In the genomic region with DNA sequence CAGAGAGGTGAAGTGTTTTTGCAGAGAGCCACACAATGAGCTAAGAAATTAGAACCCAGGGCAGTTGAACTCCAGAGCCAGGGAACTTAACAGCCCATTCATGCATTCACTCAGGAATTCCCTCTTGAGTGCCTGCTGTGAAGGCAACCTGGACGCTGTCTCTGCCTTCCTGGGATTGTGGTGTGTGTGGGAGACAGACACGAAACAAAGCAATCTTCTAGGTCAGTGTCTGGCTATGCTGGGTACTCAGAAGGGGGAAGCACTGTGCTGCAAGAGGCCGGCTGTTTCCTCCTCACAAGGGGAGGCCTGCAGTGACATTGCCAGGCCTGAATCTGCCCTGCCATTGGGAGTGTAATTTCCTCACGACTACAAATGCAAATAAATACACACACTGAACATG, we compare ENCODE assay signal across 13 cellular contexts. TPM values are rescaled to one million over a fixed set of nuclear protein-coding genes. Genes with fewer than 3 reads are reported as not detected.
A peak's percentile ranks its signal among the peaks of the same experiment; 100 is the strongest.
DNase-seq lines count a peak whose midpoint lies in the region; ATAC-seq, FAIRE-seq and TF ChIP-seq lines count a peak whose summit lies in the region.
"Had no signal": no experiment of that assay in that cellular context is flagged by ENCODE, and none has a peak within 500 bp of the region (broad histone marks: within the 10 kb centered on the region; RNA-seq: fewer than 3 reads in every experiment).

No MANE protein-coding gene starts in this region.

- intact Hi-C loops in CD14-positive monocyte (cut with micrococcal nuclease) (loop anchor here in 1 of 2 donors (1.0 kb wide), 1 partner anchor 8 kb away; no protein-coding TSS in a partner anchor), Calu3 (cut with micrococcal nuclease; ENCODE audit: unreplicated experiment) (no loop called here)

- WGBS in endodermal cell (ENCODE audit: insufficient coverage in 1 of 2, insufficient read length in 1 of 2), 2 experiments = 28 to 29% methylated on average over 1 to 4 of the region's 4 CpGs

- no TSS peak for BruUV-seq in Calu3 (replicated peaks; lab: Mats Ljungman, UMichigan)

- H3K27ac Mint-ChIP-seq in CD14-positive monocyte = peak overlapping the region; percentile 82 to 99 (median 87)
- peak overlapping the region; percentile 97 for H3K27ac Mint-ChIP-seq in endodermal cell
- peak overlapping the region; percentile 1 for H3K27ac Mint-ChIP-seq in memory B cell
- H3K27ac Mint-ChIP-seq in Calu3 (ENCODE audit: unreplicated experiment) = no peak overlapping the region
- no peak overlapping the region for H3K27ac Mint-ChIP-seq in activated T-cell treated with anti-CD3 and anti-CD28 coated beads, Interleukin-2, amount 50 U/mL, for 72 hours

- peaks cover 4% of the 10 kb centered on the region for H3K4me1 ChIP-seq in endodermal cell (ENCODE audit: control insufficient read depth, insufficient read depth, low read length)

- TF ChIP-seq CTCF in CD14-positive monocyte (IDR thresholded peaks at IDR 0.05) (no peak), NB4 (IDR thresholded peaks at IDR 0.05; ENCODE audit: low read depth, low read length) (no peak), endodermal cell (conservative IDR thresholded peaks at IDR 0.05) (peak; percentile 39), Calu3 (IDR thresholded peaks at IDR 0.05; ENCODE audit: unreplicated experiment) (no peak)

- CTCF ChIA-PET in Calu3 (lab: Charles Lee) = interaction anchor here (0.6 to 1.0 kb wide), 2 partner anchors 11 to 1802 kb away, joined by 3 to 4 read pairs; no protein-coding TSS in a partner anchor

- peak overlapping the region in 1 of 2 donors; percentile 68 for H3K4me3 Mint-ChIP-seq in CD14-positive monocyte
- no peak overlapping the region for H3K4me3 Mint-ChIP-seq in endodermal cell
- H3K4me3 Mint-ChIP-seq in memory B cell = no peak overlapping the region
- H3K4me3 Mint-ChIP-seq in Calu3 (ENCODE audit: low read depth, unreplicated experiment) = no peak overlapping the region
- no peak overlapping the region for H3K4me3 Mint-ChIP-seq in activated T-cell treated with anti-CD3 and anti-CD28 coated beads, Interleukin-2, amount 50 U/mL, for 72 hours
- H3K4me3 Mint-ChIP-seq: T-helper 17 cell had no signal

- H3K27me3 Mint-ChIP-seq in CD14-positive monocyte (ENCODE audit: low read depth in 3 of 3) = peaks cover 0 to 2% (median 0%) of the 10 kb centered on the region in 3 donors
- no peaks in the 10 kb centered on the region for H3K27me3 Mint-ChIP-seq in endodermal cell (ENCODE audit: insufficient read depth)
- no peaks in the 10 kb centered on the region for H3K27me3 Mint-ChIP-seq in memory B cell
- H3K27me3 Mint-ChIP-seq in Calu3 (ENCODE audit: unreplicated experiment) = no peaks in the 10 kb centered on the region
- H3K27me3 Mint-ChIP-seq in activated T-cell treated with anti-CD3 and anti-CD28 coated beads, Interleukin-2, amount 50 U/mL, for 72 hours (ENCODE audit: low read depth) = no peaks in the 10 kb centered on the region
- H3K27me3 Mint-ChIP-seq: T-helper 17 cell had no signal

- H3K4me1 Mint-ChIP-seq in CD14-positive monocyte (peaks cover 68% of the 10 kb centered on the region), endodermal cell (peaks cover 16% of the 10 kb centered on the region), memory B cell (peaks cover 14% of the 10 kb centered on the region), Calu3 (ENCODE audit: low read depth, unreplicated experiment) (peaks cover 19% of the 10 kb centered on the region)
- peaks cover 15% of the 10 kb centered on the region for H3K4me1 Mint-ChIP-seq in activated T-cell treated with anti-CD3 and anti-CD28 coated beads, Interleukin-2, amount 50 U/mL, for 72 hours (ENCODE audit: low read depth)

- H3K27me3 ChIP-seq in endodermal cell (ENCODE audit: control insufficient read depth, insufficient read depth, low read length, poor library complexity, severe bottlenecking) = no peaks in the 10 kb centered on the region

- H3K4me3 ChIP-seq in NB4 (ENCODE audit: low read depth, low read length) (no peak overlapping the region), endodermal cell (ENCODE audit: low read length) (no peak overlapping the region)

- H3K9me3 Mint-ChIP-seq in CD14-positive monocyte = peaks cover 0 to 3% (median 0%) of the 10 kb centered on the region in 7 donors
- H3K9me3 Mint-ChIP-seq in endodermal cell = no peaks in the 10 kb centered on the region
- no peaks in the 10 kb centered on the region for H3K9me3 Mint-ChIP-seq in memory B cell
- H3K9me3 Mint-ChIP-seq in Calu3 (ENCODE audit: low read depth, unreplicated experiment) = no peaks in the 10 kb centered on the region
- H3K9me3 Mint-ChIP-seq in activated T-cell treated with anti-CD3 and anti-CD28 coated beads, Interleukin-2, amount 50 U/mL, for 72 hours = no peaks in the 10 kb centered on the region

- H3K9ac ChIP-seq in endodermal cell (ENCODE audit: extremely low read depth, low read length, poor library complexity, severe bottlenecking) = peak overlapping the region; percentile 50

- no peaks in the 10 kb centered on the region for H3K9me3 ChIP-seq in endodermal cell (ENCODE audit: control insufficient read depth, low read length)

- H3K36me3 ChIP-seq in endodermal cell (ENCODE audit: control insufficient read depth, insufficient read depth, low read length) = no peaks in the 10 kb centered on the region

- TF ChIP-seq POLR2A in NB4 (IDR thresholded peaks at IDR 0.05; ENCODE audit: extremely low read depth, insufficient read length) (no peak), H54 (IDR thresholded peaks at IDR 0.05; ENCODE audit: low read depth, low read length) (no peak)

- H3K27ac ChIP-seq in endodermal cell (ENCODE audit: low read depth, low read length) = peak overlapping the region; percentile 85

- no peak for DNase-seq in CD14-positive monocyte (ENCODE audit: low spot score)
- peak; percentile 87 for DNase-seq in NB4 (ENCODE audit: low read depth)
- DNase-seq in endodermal cell = peak; percentile 92
- DNase-seq in memory B cell (ENCODE audit: low spot score in 2 of 2) = no peak
- DNase-seq in Calu3 = no peak
- DNase-seq in H54 (ENCODE audit: insufficient read length, low spot score) = no peak
- DNase-seq in activated T-cell treated with anti-CD3 and anti-CD28 coated beads, Interleukin-2, amount 50 U/mL, for 72 hours = no peak
- DNase-seq: aorta, midbrain, NCI-H774, T-helper 17 cell had no signal

- H3K36me3 Mint-ChIP-seq in CD14-positive monocyte (peaks cover 34 to 42% of the 10 kb centered on the region in 2 donors), endodermal cell (ENCODE audit: low read depth) (peaks cover 13% of the 10 kb centered on the region), memory B cell (peaks cover 10% of the 10 kb centered on the region), Calu3 (ENCODE audit: insufficient read depth, unreplicated experiment) (no peaks in the 10 kb centered on the region)
- H3K36me3 Mint-ChIP-seq in activated T-cell treated with anti-CD3 and anti-CD28 coated beads, Interleukin-2, amount 50 U/mL, for 72 hours (ENCODE audit: insufficient read depth in 2 of 2) = no peaks in the 10 kb centered on the region

- no peak for FAIRE-seq in H54 (lab: Jason Lieb, UNC)

- ATAC-seq in memory B cell (ENCODE audit: low read depth) = no peak
- ATAC-seq in GM18907 (IDR thresholded peaks at IDR 0.05; ENCODE audit: unreplicated experiment) = no peak
- ATAC-seq in activated T-cell treated with anti-CD3 and anti-CD28 coated beads, Interleukin-2, amount 50 U/mL, for 72 hours (replicated peaks in 1 of 2) = no peak
- ATAC-seq: T-helper 17 cell had no signal

RNA-seq across cellular contexts. Expression of gene BCKDHA, which starts 9.7 kb away (rescaled TPM):
- polyA plus RNA-seq in CD14-positive monocyte = 10 to 100 TPM; 87.6 to 90.1 TPM
- total RNA-seq in endodermal cell = 10 to 100 TPM; 18.0 to 21.6 TPM
- 44.2 TPM for polyA plus RNA-seq in endodermal cell (2013, experiment 1 of 2)
- polyA plus RNA-seq in endodermal cell (2013, experiment 2 of 2) = 36.3 TPM
- total RNA-seq in Calu3 (2022) = 19.8 and 25.2 TPM in 2 replicates
- total RNA-seq in activated T-cell treated with anti-CD3 and anti-CD28 coated beads, Interleukin-2, amount 50 U/mL, for 72 hours = 10 to 100 TPM; 18.4 to 21.6 TPM

RNA-seq across cellular contexts. Expression of gene EXOSC5, which starts 10.1 kb away (rescaled TPM):
- 10 to 100 TPM; 40.5 to 58.7 TPM for polyA plus RNA-seq in CD14-positive monocyte
- 10 to 100 TPM; 15.7 to 23.6 TPM for total RNA-seq in endodermal cell
- 21.9 TPM for polyA plus RNA-seq in endodermal cell (2013, experiment 1 of 2)
- 19.8 TPM for polyA plus RNA-seq in endodermal cell (2013, experiment 2 of 2)
- 44.7 and 49.5 TPM in 2 replicates for total RNA-seq in Calu3 (2022)
- 10 to 100 TPM; 30.3 to 30.7 TPM for total RNA-seq in activated T-cell treated with anti-CD3 and anti-CD28 coated beads, Interleukin-2, amount 50 U/mL, for 72 hours

RNA-seq across cellular contexts. Expression of gene B3GNT8, which starts 19.9 kb away (rescaled TPM):
- polyA plus RNA-seq in CD14-positive monocyte = 10 to 100 TPM; 17.4 to 18.9 TPM
- total RNA-seq in endodermal cell = 1 to 10 TPM; 3.9 to 4.7 TPM
- 2.1 TPM for polyA plus RNA-seq in endodermal cell (2013, experiment 1 of 2)
- polyA plus RNA-seq in endodermal cell (2013, experiment 2 of 2) = 2.2 TPM
- 0.19 TPM in 1 of 2 replicates, not detected in the other for total RNA-seq in Calu3 (2022)
- total RNA-seq in activated T-cell treated with anti-CD3 and anti-CD28 coated beads, Interleukin-2, amount 50 U/mL, for 72 hours = 1 to 10 TPM in 1 of 2 donors, not detected in 1; 1.1 TPM
- total RNA-seq: LHCN-M2 had no signal

RNA-seq across cellular contexts. Expression of gene TMEM91, which starts 30.9 kb away (rescaled TPM):
- 10 to 100 TPM; 29.1 to 34.9 TPM for polyA plus RNA-seq in CD14-positive monocyte
- total RNA-seq in endodermal cell = 10 to 100 TPM in 1 of 2 donors, 1 to 10 TPM in 1; 5.7 to 16.5 TPM
- polyA plus RNA-seq in endodermal cell (2013, experiment 1 of 2) = 8.9 TPM
- polyA plus RNA-seq in endodermal cell (2013, experiment 2 of 2) = 10.4 TPM
- total RNA-seq in Calu3 (2022) = 3.9 and 5.0 TPM in 2 replicates
- total RNA-seq in activated T-cell treated with anti-CD3 and anti-CD28 coated beads, Interleukin-2, amount 50 U/mL, for 72 hours = 10 to 100 TPM; 12.3 to 12.8 TPM

RNA-seq across cellular contexts. Expression of gene DMAC2, which starts 32.4 kb away (rescaled TPM):
- polyA plus RNA-seq in CD14-positive monocyte = 10 to 100 TPM; 43.8 to 48.0 TPM
- total RNA-seq in endodermal cell (10 to 100 TPM; 52.9 to 71.5 TPM), Calu3 (2022) (50.5 and 50.8 TPM in 2 replicates)
- 82.8 TPM for polyA plus RNA-seq in endodermal cell (2013, experiment 1 of 2)
- polyA plus RNA-seq in endodermal cell (2013, experiment 2 of 2) = 72.9 TPM
- 10 to 100 TPM; 59.9 to 66.6 TPM for total RNA-seq in activated T-cell treated with anti-CD3 and anti-CD28 coated beads, Interleukin-2, amount 50 U/mL, for 72 hours

Comparison
In these comparisons a context has a peak if more than half of its experiments do, and no peak if none do; other contexts are left out.
1. DNase-seq: peak in NB4 (single experiment) and endodermal cell (single experiment); none in CD14-positive monocyte (single experiment), memory B cell (0 of 2), Calu3 (single experiment), H54 (single experiment) and activated T-cell treated with anti-CD3 and anti-CD28 coated beads, Interleukin-2, amount 50 U/mL, for 72 hours (0 of 2).
2. H3K27ac Mint-ChIP-seq: peak in CD14-positive monocyte (7 of 7), endodermal cell (single experiment) and memory B cell (single experiment); none in Calu3 (single experiment) and activated T-cell treated with anti-CD3 and anti-CD28 coated beads, Interleukin-2, amount 50 U/mL, for 72 hours (single experiment).